In the genomic region with DNA sequence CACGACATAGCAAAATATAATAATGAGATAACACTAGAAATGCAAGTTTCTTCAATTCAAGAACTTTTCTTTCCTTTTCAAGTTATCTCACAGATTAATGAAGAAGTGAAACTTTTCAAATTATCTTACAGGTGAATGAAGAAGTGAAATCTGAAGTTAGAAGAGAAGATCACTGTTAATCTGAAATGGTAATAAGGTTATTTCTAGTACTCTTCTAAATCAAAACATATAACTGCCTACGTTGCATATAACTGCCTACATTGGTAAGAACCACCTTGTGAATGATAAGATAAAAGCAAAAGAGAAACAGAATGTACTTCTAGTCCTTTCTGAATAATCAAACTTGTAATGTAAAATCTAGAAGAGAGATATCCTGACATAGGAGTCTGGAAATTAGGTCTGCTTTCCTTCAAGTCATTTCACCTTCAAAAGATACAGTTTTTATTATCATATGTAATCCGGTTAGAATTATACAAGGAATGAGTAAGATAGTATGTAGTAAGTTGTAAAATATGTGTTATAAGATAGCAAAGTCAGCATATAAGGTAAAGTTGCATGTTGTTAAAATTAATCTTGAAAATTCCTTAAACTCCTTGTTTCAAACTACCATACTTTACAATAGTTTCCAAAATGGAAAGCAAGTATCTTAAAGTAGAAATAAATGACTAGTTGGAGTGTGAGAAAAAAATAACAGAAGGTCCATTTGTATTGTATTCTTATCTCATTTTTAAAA, we compare ENCODE assay signal across 2 cellular contexts.
TF ChIP-seq lines count a peak whose summit lies in the region.

No MANE protein-coding gene starts in this region.

TF ChIP-seq in IMR-90, 13 proteins besides CTCF, POLR2A, EP300 and RAD21:
- TF ChIP-seq RFX5 (IDR thresholded peaks at IDR 0.05; ENCODE audit: low read depth, low read length) (no peak), CEBPB (IDR thresholded peaks at IDR 0.05; ENCODE audit: low read depth, low read length) (no peak), MAFK (IDR thresholded peaks at IDR 0.05; ENCODE audit: low read depth, low read length) (peak; percentile 85)
TF ChIP-seq in IMR-90: peak in this region for 1.

TF ChIP-seq in K562, 482 proteins besides CTCF, POLR2A, EP300 and RAD21:
- TF ChIP-seq ZNF316 (IDR thresholded peaks at IDR 0.05) (peak; percentile 64; the same call in 1 of the 2 replicates), SAFB2 (IDR thresholded peaks at IDR 0.05; ENCODE audit: borderline replicate concordance, low read depth, low read length, severe bottlenecking) (no peak)
